In genomic region chr7:105438254-105438653, GRCh38 we compare ENCODE assay signal across 14 cellular contexts. TPM values are rescaled to one million over a fixed set of nuclear protein-coding genes. Genes with fewer than 3 reads are reported as not detected.
A peak's percentile ranks its signal among the peaks of the same experiment; 100 is the strongest.
DNase-seq lines count a peak whose midpoint lies in the region; TF ChIP-seq lines count a peak whose summit lies in the region.
"Had no signal": no experiment of that assay in that cellular context is flagged by ENCODE, and none has a peak within 500 bp of the region (broad histone marks: within the 10 kb centered on the region; RNA-seq: fewer than 3 reads in every experiment).

No MANE protein-coding gene starts in this region.

- H3K4me1 ChIP-seq in breast epithelium (no peaks in the 10 kb centered on the region), PC-9 (replicated peaks; ENCODE audit: insufficient read depth) (peaks cover 22% of the 10 kb centered on the region), neutrophil (ENCODE audit: control insufficient read depth in 1 of 2, insufficient read depth in 1 of 2, low read depth in 1 of 2, low read length in 1 of 2) (peaks cover 52 to 61% of the 10 kb centered on the region in 2 experiments)
- H3K4me1 ChIP-seq: BLaER1 had no signal

- H3K9me3 Mint-ChIP-seq in MCF 10A (ENCODE audit: unreplicated experiment): no peaks in the 10 kb centered on the region
- H3K9me3 Mint-ChIP-seq: CD8-positive, alpha-beta memory T cell; GM23338 had no signal

- TF ChIP-seq POLR2A in breast epithelium (IDR thresholded peaks at IDR 0.05): no peak

- intact Hi-C loops in MCF 10A (cut with micrococcal nuclease): no loop called here
- intact Hi-C loops in breast epithelium (cut with DNase I; ENCODE audit: low total_unique reads): no loop called here
- intact Hi-C loops in PC-9 (cut with micrococcal nuclease; ENCODE audit: unreplicated experiment): loop anchor here (2.0 kb wide), 1 partner anchor 425 kb away; no protein-coding TSS in a partner anchor

- no peak overlapping the region for H3K4me3 ChIP-seq in breast epithelium
- H3K4me3 ChIP-seq in PC-9: no peak overlapping the region
- H3K4me3 ChIP-seq in neutrophil (ENCODE audit: low read depth in 1 of 2, low read length in 1 of 2): no peak overlapping the region
- no peak overlapping the region for H3K4me3 ChIP-seq in coronary artery
- H3K4me3 ChIP-seq: BLaER1, GM23338 had no signal

- no peaks in the 10 kb centered on the region for H3K27me3 Mint-ChIP-seq in MCF 10A (ENCODE audit: insufficient read depth, unreplicated experiment)
- H3K27me3 Mint-ChIP-seq: CD8-positive, alpha-beta memory T cell had no signal

- H3K4me1 Mint-ChIP-seq in MCF 10A (ENCODE audit: insufficient read depth, unreplicated experiment): peaks cover 15% of the 10 kb centered on the region

- no peaks in the 10 kb centered on the region for H4K20me1 ChIP-seq in PC-9 (ENCODE audit: insufficient read depth)
- H4K20me1 ChIP-seq: BLaER1 had no signal

- peaks cover 5% of the 10 kb centered on the region for H3K36me3 Mint-ChIP-seq in MCF 10A (ENCODE audit: insufficient read depth, unreplicated experiment)
- H3K36me3 Mint-ChIP-seq: CD14-positive monocyte; CD8-positive, alpha-beta memory T cell had no signal

- no peak for DNase-seq in MCF 10A (ENCODE audit: unreplicated experiment)
- DNase-seq in breast epithelium (ENCODE audit: low spot score in 2 of 2): no peak
- no peak for DNase-seq in PC-9
- DNase-seq in epithelial cell of prostate (ENCODE audit: low read depth, low spot score): no peak
- no peak for DNase-seq in coronary artery (ENCODE audit: low spot score)
- no peak for DNase-seq in OCI-M1 (lab: John Stamatoyannopoulos, UW)
- no peak for DNase-seq in HCEC 1CT
- DNase-seq: 8988T; CD8-positive, alpha-beta memory T cell; COR-L47 had no signal

- no peak overlapping the region for H3K4me3 Mint-ChIP-seq in MCF 10A (ENCODE audit: unreplicated experiment)
- H3K4me3 Mint-ChIP-seq: CD14-positive monocyte, GM23338 had no signal

- H3F3A ChIP-seq in PC-9 (ENCODE audit: insufficient read depth, low read depth): peaks cover 21% of the 10 kb centered on the region; the same call in 1 of the 2 replicates

- H3K79me2 ChIP-seq in PC-9 (ENCODE audit: low read depth): no peaks in the 10 kb centered on the region

- POLR2A ChIA-PET in MCF 10A (lab: Yijun Ruan, JAX) (interaction anchor here (0.7 to 2.3 kb wide), 4 partner anchors 13 to 54 kb away, joined by 3 to 8 read pairs (median 4); no protein-coding TSS in a partner anchor), PC-9 (lab: Charles Lee; ENCODE audit: unreplicated experiment) (interaction anchor here (0.5 to 0.6 kb wide), 2 partner anchors 170 to 494 kb away, joined by 3 to 4 read pairs; no protein-coding TSS in a partner anchor)

- H3K9me3 ChIP-seq in breast epithelium (no peaks in the 10 kb centered on the region), PC-9 (ENCODE audit: insufficient read depth, low read depth) (no peaks in the 10 kb centered on the region), neutrophil (no peaks in the 10 kb centered on the region)
- H3K9me3 ChIP-seq: BLaER1 had no signal

- CTCF ChIA-PET in MCF 10A (lab: Yijun Ruan, JAX): interaction anchor here (0.6 to 1.5 kb wide), 3 partner anchors 8 to 49 kb away, joined by 3 to 5 read pairs (median 4); no protein-coding TSS in a partner anchor
- CTCF ChIA-PET in PC-9 (lab: Charles Lee): interaction anchor here (1.3 kb wide), 1 partner anchor 16 kb away, joined by 3 read pairs; no protein-coding TSS in a partner anchor

- H3K36me3 ChIP-seq in breast epithelium (no peaks in the 10 kb centered on the region), PC-9 (ENCODE audit: low read depth) (no peaks in the 10 kb centered on the region), neutrophil (no peaks in the 10 kb centered on the region)
- H3K36me3 ChIP-seq: BLaER1 had no signal

- peak overlapping the region; percentile 91 for H3K27ac Mint-ChIP-seq in MCF 10A (ENCODE audit: low read depth, unreplicated experiment)

- peak overlapping the region; percentile 75 for H3K4me2 ChIP-seq in PC-9
- H3K4me2 ChIP-seq: BLaER1, GM23338 had no signal

- BruUV-seq in MCF 10A (replicated peaks; lab: Mats Ljungman, UMichigan) (no TSS peak), PC-9 (replicated peaks; lab: Mats Ljungman, UMichigan) (no TSS peak)

- H3K27ac ChIP-seq in breast epithelium (no peak overlapping the region), PC-9 (peak overlapping the region; percentile 82), epithelial cell of prostate (peak overlapping the region; percentile 91), neutrophil (peak overlapping the region; percentile 88), coronary artery (no peak overlapping the region)
- H3K27ac ChIP-seq: BLaER1 had no signal

- no peaks in the 10 kb centered on the region for H3K9me2 ChIP-seq in PC-9 (ENCODE audit: insufficient read depth)

- H3K27me3 ChIP-seq in breast epithelium (no peaks in the 10 kb centered on the region), PC-9 (ENCODE audit: insufficient read depth, low read depth) (no peaks in the 10 kb centered on the region), neutrophil (no peaks in the 10 kb centered on the region)
- H3K27me3 ChIP-seq: BLaER1 had no signal

- TF ChIP-seq CTCF in MCF 10A (IDR thresholded peaks at IDR 0.05; ENCODE audit: unreplicated experiment): no peak
- no peak for TF ChIP-seq CTCF in breast epithelium (IDR thresholded peaks at IDR 0.05)
- TF ChIP-seq CTCF in PC-9 (conservative IDR thresholded peaks at IDR 0.05): no peak
- no peak for TF ChIP-seq CTCF in neutrophil (IDR thresholded peaks at IDR 0.05)
- no peak for TF ChIP-seq CTCF in coronary artery (IDR thresholded peaks at IDR 0.05)

- 0 out of 2 replicates have a peak overlapping the region, but pooled peaks have one; percentile 77 for H2AFZ ChIP-seq in PC-9

RNA-seq across cellular contexts. Expression of gene SRPK2, which starts 49.5 kb away (rescaled TPM):
- total RNA-seq in MCF 10A (2022) (54.4 and 60.8 TPM in 2 replicates), breast epithelium (10 to 100 TPM; 44.6 to 68.2 (median 60.6) TPM), PC-9 (2021) (60.6 and 66.0 TPM in 2 replicates)

Comparison
In these comparisons a context has a peak if more than half of its experiments do, and no peak if none do; other contexts are left out.
1. H3K27ac ChIP-seq: peak in PC-9 (single experiment), epithelial cell of prostate (single experiment) and neutrophil (single experiment); none in breast epithelium (0 of 2) and coronary artery (0 of 2).